In the genomic region with DNA sequence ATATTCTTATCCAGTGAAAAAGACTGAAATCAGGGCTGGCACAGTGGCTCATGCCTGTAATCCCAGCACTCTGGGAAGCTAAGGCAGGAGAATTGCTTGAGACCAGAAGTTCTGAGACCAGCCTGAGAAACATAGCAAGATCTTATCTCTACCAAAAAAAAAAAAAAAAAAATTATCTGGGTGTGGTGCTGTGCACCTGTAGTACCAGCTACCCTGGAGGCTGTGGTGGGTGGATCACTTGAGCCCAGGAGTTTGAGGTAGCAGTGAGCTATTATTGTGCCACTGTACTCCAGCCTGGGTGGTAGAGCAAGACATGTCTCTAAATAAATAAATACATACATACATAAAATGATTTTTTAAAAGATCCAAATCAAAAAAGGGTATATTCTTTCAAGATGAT, we compare ENCODE assay signal across 24 cellular contexts. TPM values are rescaled to one million over a fixed set of nuclear protein-coding genes. Genes with fewer than 3 reads are reported as not detected.
"Had no signal": no experiment of that assay in that cellular context is flagged by ENCODE, and none has a peak within 500 bp of the region (broad histone marks: within the 10 kb centered on the region; RNA-seq: fewer than 3 reads in every experiment).

No MANE protein-coding gene starts in this region.

- H3K27me3 ChIP-seq: Peyer's patch had no signal

- H3K4me3 ChIP-seq: breast epithelium, Peyer's patch had no signal

- H3K27ac Mint-ChIP-seq: activated CD8-positive, alpha-beta T cell treated with anti-CD3 and anti-CD28 coated beads for 36 hours; activated T-cell treated with anti-CD3 and anti-CD28 coated beads, Interleukin-2, amount 50 U/mL, for 72 hours; activated T-helper 2 cell treated with anti-CD3 and anti-CD28 coated beads, Interferon-gamma antibody, Interleukin-2, Interleukin-4, amounts not matched to agents 10 μg/mL and 5 μg/mL and 100 μg/mL, durations not matched to agents 14 hours and 24 hours and 36 hours had no signal

- H3K4me2 ChIP-seq: KMS-11 had no signal

- DNase-seq: activated CD4-positive, alpha-beta T cell treated with anti-CD3 and anti-CD28 coated beads for 4 hours; activated CD8-positive, alpha-beta memory T cell treated with anti-CD3 and anti-CD28 coated beads, Interleukin-2, amount 50 U/mL, for 4 hours; activated CD8-positive, alpha-beta T cell treated with anti-CD3 and anti-CD28 coated beads for 36 hours; activated T-cell treated with anti-CD3 and anti-CD28 coated beads, Interleukin-2, amount 50 U/mL, for 72 hours; aorta; NCI-H1092; NCI-H1417; NCI-H1930; NCI-H2171; NCI-H2227 treated with DMSO at 0.1 percent for 48 hours; NCI-H446 treated with DMSO at 0.1 percent for 48 hours; NCI-H524 treated with DMSO at 0.1 percent for 48 hours; NCI-H774; SHP77 treated with DMSO at 0.1 percent for 48 hours; T-cell had no signal

- H3K4me1 ChIP-seq: breast epithelium, Peyer's patch had no signal

- H3K4me3 Mint-ChIP-seq: activated CD8-positive, alpha-beta T cell treated with anti-CD3 and anti-CD28 coated beads for 36 hours; activated naive CD4-positive, alpha-beta T cell treated with anti-CD3 and anti-CD28 coated beads, Interleukin-2, amount 50 U/mL, for 24 hours; activated T-cell treated with anti-CD3 and anti-CD28 coated beads, Interleukin-2, amount 50 U/mL, for 72 hours; T-cell had no signal

- H3K9ac ChIP-seq: KMS-11 had no signal

- H3K9me3 Mint-ChIP-seq: activated CD8-positive, alpha-beta T cell treated with anti-CD3 and anti-CD28 coated beads for 36 hours; activated naive CD4-positive, alpha-beta T cell treated with anti-CD3 and anti-CD28 coated beads, Interleukin-2, amount 50 U/mL, for 24 hours; activated T-cell treated with anti-CD3 and anti-CD28 coated beads, Interleukin-2, amount 50 U/mL, for 72 hours; activated T-helper 2 cell treated with anti-CD3 and anti-CD28 coated beads, Interferon-gamma antibody, Interleukin-2, Interleukin-4, amounts not matched to agents 10 μg/mL and 5 μg/mL and 100 μg/mL, durations not matched to agents 14 hours and 24 hours and 36 hours; T-cell had no signal

- H3K36me3 Mint-ChIP-seq: activated naive CD4-positive, alpha-beta T cell treated with anti-CD3 and anti-CD28 coated beads, Interleukin-2, amount 50 U/mL, for 24 hours; T-cell had no signal

- H3K27ac ChIP-seq: breast epithelium, KMS-11, VCaP had no signal

- ATAC-seq: activated CD8-positive, alpha-beta T cell treated with anti-CD3 and anti-CD28 coated beads for 36 hours had no signal

RNA-seq across cellular contexts. Expression of a gene that starts 6.3 kb away (rescaled TPM):
- total RNA-seq: MCF 10A had no signal

RNA-seq across cellular contexts. Expression of a gene that starts 43.9 kb away (rescaled TPM):
- total RNA-seq: activated CD8-positive, alpha-beta T cell treated with anti-CD3 and anti-CD28 coated beads for 36 hours; activated T-cell treated with anti-CD3 and anti-CD28 coated beads, Interleukin-2, amount 50 U/mL, for 72 hours; activated T-helper 2 cell treated with anti-CD3 and anti-CD28 coated beads, Interferon-gamma antibody, Interleukin-2, Interleukin-4, amounts not matched to agents 10 μg/mL and 5 μg/mL and 100 μg/mL, durations not matched to agents 14 hours and 24 hours and 36 hours; MCF 10A; OCI-LY7; T-cell; T-helper 2 cell treated with Interferon-gamma antibody and Interleukin-4, amounts not matched to agents 100 ng/mL and 5 ng/mL, for 36 hours had no signal
